ENCODE assay signal across 8 cellular contexts in the genomic region with DNA sequence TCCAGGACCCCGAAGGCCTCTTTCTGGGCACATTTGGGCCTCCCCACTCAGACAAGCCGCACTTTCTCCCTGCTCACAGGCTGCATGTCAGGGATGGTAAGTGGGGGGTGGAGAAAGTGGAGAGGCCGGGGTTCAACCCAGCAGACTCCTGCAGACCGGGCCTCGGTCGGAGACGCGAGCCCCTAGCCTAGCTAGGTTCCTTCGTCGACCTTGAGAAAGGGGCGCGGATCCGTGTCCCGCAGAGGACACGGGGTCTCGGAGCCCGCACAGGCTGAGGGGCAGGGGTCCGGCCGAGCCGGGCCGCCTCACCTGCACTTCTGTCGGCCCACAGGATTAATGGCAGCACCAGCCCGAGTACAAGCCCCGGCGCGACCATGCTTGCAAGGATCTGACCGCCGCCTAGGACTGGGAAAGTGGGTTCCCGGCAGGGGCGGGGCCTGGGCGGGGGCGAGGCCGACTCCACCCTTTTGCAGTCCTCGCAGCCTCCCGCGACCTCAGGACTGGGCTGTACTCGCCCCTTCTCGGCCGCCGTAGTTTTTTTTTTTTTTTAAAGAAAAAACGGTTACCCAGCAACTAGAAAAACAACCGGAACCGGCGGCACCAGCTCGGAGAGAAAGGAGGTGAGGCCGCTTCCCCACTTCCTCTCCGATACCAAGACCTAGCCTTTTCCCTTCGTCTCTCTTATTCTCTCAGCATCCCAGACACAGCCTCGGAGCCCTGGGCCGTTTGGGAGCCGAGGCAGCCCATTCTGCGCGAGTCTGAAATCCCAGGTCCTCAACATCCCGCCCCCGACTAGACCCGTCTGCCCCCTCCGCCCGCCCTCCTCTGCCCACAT. TPM values are rescaled to one million over a fixed set of nuclear protein-coding genes. Genes with fewer than 3 reads are reported as not detected.
DNase-seq lines count a peak whose midpoint lies in the region; TF ChIP-seq lines count a peak whose summit lies in the region.

A gene with protein sequence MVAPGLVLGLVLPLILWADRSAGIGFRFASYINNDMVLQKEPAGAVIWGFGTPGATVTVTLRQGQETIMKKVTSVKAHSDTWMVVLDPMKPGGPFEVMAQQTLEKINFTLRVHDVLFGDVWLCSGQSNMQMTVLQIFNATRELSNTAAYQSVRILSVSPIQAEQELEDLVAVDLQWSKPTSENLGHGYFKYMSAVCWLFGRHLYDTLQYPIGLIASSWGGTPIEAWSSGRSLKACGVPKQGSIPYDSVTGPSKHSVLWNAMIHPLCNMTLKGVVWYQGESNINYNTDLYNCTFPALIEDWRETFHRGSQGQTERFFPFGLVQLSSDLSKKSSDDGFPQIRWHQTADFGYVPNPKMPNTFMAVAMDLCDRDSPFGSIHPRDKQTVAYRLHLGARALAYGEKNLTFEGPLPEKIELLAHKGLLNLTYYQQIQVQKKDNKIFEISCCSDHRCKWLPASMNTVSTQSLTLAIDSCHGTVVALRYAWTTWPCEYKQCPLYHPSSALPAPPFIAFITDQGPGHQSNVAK (minus strand): TSS at position 407 of the 835 bp plus-strand sequence. CDS start 31 bp downstream, at position 376.
A gene (plus strand): TSS at position 572 of the 835 bp plus-strand sequence. CDS start 1,361 bp downstream, outside the sequence.

- CTCF ChIA-PET in HEK293 (lab: Yijun Ruan, JAX): interaction anchor here (0.7 to 5.9 kb wide), 5 partner anchors 30 to 707 kb away, joined by 3 to 43 read pairs (median 4); no protein-coding TSS in a partner anchor

- H3K27ac Mint-ChIP-seq in activated naive CD8-positive, alpha-beta T cell treated with anti-CD3 and anti-CD28 coated beads for 36 hours: peak within 1 kb of the TSS; percentile 90

- peaks cover 4% of the 10 kb centered on the region for H3K9me3 Mint-ChIP-seq in activated naive CD8-positive, alpha-beta T cell treated with anti-CD3 and anti-CD28 coated beads for 36 hours

- H3K9me3 ChIP-seq in HEK293 (ENCODE audit: control insufficient read depth, insufficient read depth, low read depth, low read length): no peaks in the 10 kb centered on the region

- POLR2A ChIA-PET in HEK293 (lab: Yijun Ruan, JAX): interaction anchor here (0.6 to 1.7 kb wide), 11 partner anchors 15 to 163 kb away, joined by 3 to 10 read pairs (median 5); a partner anchor contains a TSS

- H3K4me3 ChIP-seq in HEK293 (ENCODE audit: low read depth, low read length): peak within 1 kb of the TSS; percentile 78

- TF ChIP-seq CTCF in HEK293 (tag by site-specific recombination; IDR thresholded peaks at IDR 0.05): no peak

- peak within 1 kb of the TSS; percentile 35; the same call in 1 of the 2 replicates for H3K27ac ChIP-seq in HEK293 (ENCODE audit: extremely low read depth, low read depth, low read length)
- peak within 1 kb of the TSS; percentile 72 for H3K27ac ChIP-seq in temporal lobe (ENCODE audit: low read depth, low read length)

- H3K4me1 Mint-ChIP-seq in activated naive CD8-positive, alpha-beta T cell treated with anti-CD3 and anti-CD28 coated beads for 36 hours: peaks cover 21% of the 10 kb centered on the region

- H3K36me3 ChIP-seq in HEK293 (ENCODE audit: control insufficient read depth in 2 of 2, insufficient read depth in 1 of 2, low read length in 2 of 2): no peaks in the 10 kb centered on the region

- H3K27me3 Mint-ChIP-seq in activated naive CD8-positive, alpha-beta T cell treated with anti-CD3 and anti-CD28 coated beads for 36 hours: no peaks in the 10 kb centered on the region

- H3K4me1 ChIP-seq in HEK293 (ENCODE audit: control insufficient read depth, insufficient read depth, low read length): no peaks in the 10 kb centered on the region; the same call in 1 of the 2 replicates

- DNase-seq in GM04504 (ENCODE audit: low read depth) (peak; percentile 92), MV-4-11 (lab: John Stamatoyannopoulos, UW) (peak; percentile 90), SKM-1 (lab: John Stamatoyannopoulos, UW; ENCODE audit: unreplicated experiment) (peak; percentile 72), glomerular visceral epithelial cell (ENCODE audit: extremely low spot score) (peak; percentile 97), occipital lobe (lab: John Stamatoyannopoulos, UW) (peak; percentile 88)
- peak; percentile 91 for DNase-seq in activated naive CD8-positive, alpha-beta T cell treated with anti-CD3 and anti-CD28 coated beads for 36 hours

- H3K36me3 Mint-ChIP-seq in activated naive CD8-positive, alpha-beta T cell treated with anti-CD3 and anti-CD28 coated beads for 36 hours: peaks cover 6% of the 10 kb centered on the region

- H3K4me3 Mint-ChIP-seq in activated naive CD8-positive, alpha-beta T cell treated with anti-CD3 and anti-CD28 coated beads for 36 hours: peak within 1 kb of the TSS; percentile 92

TF ChIP-seq in HEK293, 187 proteins besides CTCF, POLR2A, EP300 and RAD21 (continues in another document):
- TF ChIP-seq ZNF600 (tag by site-specific recombination; IDR thresholded peaks at IDR 0.05): 0 out of 2 replicates have a peak, but pooled peaks have one; percentile 53
- TF ChIP-seq ZNF174 (tag by site-specific recombination; IDR thresholded peaks at IDR 0.05): no peak
- no peak for TF ChIP-seq ZNF16 (tag by site-specific recombination; IDR thresholded peaks at IDR 0.05; ENCODE audit: low read depth)
- TF ChIP-seq ZNF24 (tag by site-specific recombination; IDR thresholded peaks at IDR 0.05): no peak
- no peak for TF ChIP-seq ZNF311 (tag by site-specific recombination; IDR thresholded peaks at IDR 0.05; ENCODE audit: borderline replicate concordance)
- TF ChIP-seq OSR2 (tag by site-specific recombination; IDR thresholded peaks at IDR 0.05): no peak
- no peak for TF ChIP-seq ZIC2 (tag by site-specific recombination; IDR thresholded peaks at IDR 0.05)
- TF ChIP-seq ZSCAN16 (tag by site-specific recombination; IDR thresholded peaks at IDR 0.05): no peak
- TF ChIP-seq ZNF473 (tag by site-specific recombination; IDR thresholded peaks at IDR 0.05): no peak
- TF ChIP-seq ZNF677 (tag by site-specific recombination; IDR thresholded peaks at IDR 0.05): no peak
- TF ChIP-seq, protein P1, sequence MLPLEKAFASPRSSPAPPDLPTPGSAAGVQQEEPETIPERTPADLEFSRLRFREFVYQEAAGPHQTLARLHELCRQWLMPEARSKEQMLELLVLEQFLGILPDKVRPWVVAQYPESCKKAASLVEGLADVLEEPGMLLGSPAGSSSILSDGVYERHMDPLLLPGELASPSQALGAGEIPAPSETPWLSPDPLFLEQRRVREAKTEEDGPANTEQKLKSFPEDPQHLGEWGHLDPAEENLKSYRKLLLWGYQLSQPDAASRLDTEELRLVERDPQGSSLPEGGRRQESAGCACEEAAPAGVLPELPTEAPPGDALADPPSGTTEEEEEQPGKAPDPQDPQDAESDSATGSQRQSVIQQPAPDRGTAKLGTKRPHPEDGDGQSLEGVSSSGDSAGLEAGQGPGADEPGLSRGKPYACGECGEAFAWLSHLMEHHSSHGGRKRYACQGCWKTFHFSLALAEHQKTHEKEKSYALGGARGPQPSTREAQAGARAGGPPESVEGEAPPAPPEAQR (tag by site-specific recombination; IDR thresholded peaks at IDR 0.05): no peak
- TF ChIP-seq ZNF37A (tag by site-specific recombination; IDR thresholded peaks at IDR 0.05): no peak
- no peak for TF ChIP-seq ZNF23 (tag by site-specific recombination; IDR thresholded peaks at IDR 0.05; ENCODE audit: borderline replicate concordance)
- TF ChIP-seq ZNF426 (tag by site-specific recombination; IDR thresholded peaks at IDR 0.05): no peak
- no peak for TF ChIP-seq ZNF19 (tag by site-specific recombination; IDR thresholded peaks at IDR 0.05; ENCODE audit: low read depth)
- no peak for TF ChIP-seq FEZF1 (tag by site-specific recombination; IDR thresholded peaks at IDR 0.05)

RNA-seq across cellular contexts. Expression of the first gene that starts in this region (rescaled TPM):
- 1 to 10 TPM; 4.5 to 6.9 TPM for total RNA-seq in activated naive CD8-positive, alpha-beta T cell treated with anti-CD3 and anti-CD28 coated beads for 36 hours
- total RNA-seq in occipital lobe (9.7 TPM), temporal lobe (6.9 TPM)

RNA-seq across cellular contexts. Expression of the second gene that starts in this region (rescaled TPM):
- total RNA-seq in activated naive CD8-positive, alpha-beta T cell treated with anti-CD3 and anti-CD28 coated beads for 36 hours: 1 to 10 TPM; 3.4 to 4.7 TPM
- total RNA-seq in occipital lobe: 5.1 TPM
- total RNA-seq in temporal lobe: 5.4 TPM

Comparison
In these comparisons a context has a peak if more than half of its experiments do, and no peak if none do; other contexts are left out.
1. Peak in every context shown above with its lines: DNase-seq, H3K4me3 ChIP-seq and H3K27ac ChIP-seq.